12 cellular contexts compared by ENCODE assay signal in genomic region chr7:132251327-132251659, GRCh38.
DNase-seq lines count a peak whose midpoint lies in the region; ATAC-seq and FAIRE-seq lines count a peak whose summit lies in the region.
"Had no signal": no experiment of that assay in that cellular context is flagged by ENCODE, and none has a peak within 500 bp of the region (broad histone marks: within the 10 kb centered on the region; RNA-seq: fewer than 3 reads in every experiment).

No MANE protein-coding gene starts in this region.

- H3K9me3 ChIP-seq in esophagus (ENCODE audit: control insufficient read depth in 2 of 2, insufficient read depth in 1 of 2, low read depth in 1 of 2, low read length in 1 of 2) (no peaks in the 10 kb centered on the region), mucosa of rectum (ENCODE audit: control insufficient read depth in 2 of 2, low read length in 2 of 2) (no peaks in the 10 kb centered on the region)

- H3K4me1 ChIP-seq in esophagus (ENCODE audit: control insufficient read depth in 2 of 2, insufficient read depth in 2 of 2, low read length in 1 of 2) = peaks cover 2 to 16% of the 10 kb centered on the region in 2 donors
- peaks cover 17 to 31% of the 10 kb centered on the region in 2 donors for H3K4me1 ChIP-seq in mucosa of rectum (ENCODE audit: control insufficient read depth in 2 of 2, insufficient read depth in 2 of 2, low read length in 2 of 2)

- peak; percentile 77 for DNase-seq in COLO829 (ENCODE audit: low spot score)
- peak; percentile 64 for DNase-seq in NCI-H2171 treated with DMSO at 0.1 percent for 48 hours (lab: John Stamatoyannopoulos, UW)
- no peak for DNase-seq in activated T-cell treated with anti-CD3 and anti-CD28 coated beads, Interleukin-2, amount 50 U/mL, for 24 hours
- no peak for DNase-seq in activated T-cell treated with anti-CD3 and anti-CD28 coated beads, Interleukin-2, amount 50 U/mL, for 72 hours
- no peak for DNase-seq in RCC 7860 (ENCODE audit: low spot score)
- DNase-seq: activated naive CD4-positive, alpha-beta T cell treated with anti-CD3 and anti-CD28 coated beads, Interleukin-2, amount 50 U/mL, for 16 hours; CD4-positive, alpha-beta T cell; stimulated activated CD4-positive, alpha-beta T cell treated with anti-CD3 and anti-CD28 coated beads, Interleukin-1b, Interleukin-23, amount 100 ng/mL, for 48 hours had no signal

- no peaks in the 10 kb centered on the region for H3K36me3 Mint-ChIP-seq in activated T-cell treated with anti-CD3 and anti-CD28 coated beads, Interleukin-2, amount 50 U/mL, for 24 hours (ENCODE audit: low read depth)
- H3K36me3 Mint-ChIP-seq in activated T-cell treated with anti-CD3 and anti-CD28 coated beads, Interleukin-2, amount 50 U/mL, for 72 hours (ENCODE audit: insufficient read depth in 2 of 2) = no peaks in the 10 kb centered on the region

- H3K9ac ChIP-seq in mucosa of rectum (ENCODE audit: low read depth in 1 of 2, low read length in 2 of 2) = no peak overlapping the region

- H3K27me3 ChIP-seq in esophagus (ENCODE audit: control insufficient read depth in 1 of 2, insufficient read depth in 2 of 2, low read length in 2 of 2) (no peaks in the 10 kb centered on the region), mucosa of rectum (ENCODE audit: control insufficient read depth in 2 of 2, insufficient read depth in 2 of 2, low read length in 2 of 2) (no peaks in the 10 kb centered on the region)

- H3K27me3 Mint-ChIP-seq in activated T-cell treated with anti-CD3 and anti-CD28 coated beads, Interleukin-2, amount 50 U/mL, for 24 hours = peaks cover 32% of the 10 kb centered on the region
- peaks cover 7% of the 10 kb centered on the region for H3K27me3 Mint-ChIP-seq in activated T-cell treated with anti-CD3 and anti-CD28 coated beads, Interleukin-2, amount 50 U/mL, for 72 hours (ENCODE audit: low read depth)

- 16 to 18% methylated on average over 5 of the region's 5 CpGs for WGBS in esophagus, 2 donors

- H3K27ac ChIP-seq in esophagus (ENCODE audit: low read depth in 2 of 2, low read length in 1 of 2) = peak overlapping the region; percentile 74 to 75
- H3K27ac ChIP-seq in mucosa of rectum (ENCODE audit: low read depth in 2 of 2, low read length in 2 of 2) = peak overlapping the region; percentile 87 to 89
- H3K27ac ChIP-seq: HL-60 had no signal

- no peak overlapping the region for H3K4me3 Mint-ChIP-seq in activated T-cell treated with anti-CD3 and anti-CD28 coated beads, Interleukin-2, amount 50 U/mL, for 24 hours
- H3K4me3 Mint-ChIP-seq in activated T-cell treated with anti-CD3 and anti-CD28 coated beads, Interleukin-2, amount 50 U/mL, for 72 hours = no peak overlapping the region
- H3K4me3 Mint-ChIP-seq: CD4-positive, alpha-beta T cell had no signal

- H3K9me3 Mint-ChIP-seq in activated T-cell treated with anti-CD3 and anti-CD28 coated beads, Interleukin-2, amount 50 U/mL, for 24 hours = no peaks in the 10 kb centered on the region
- no peaks in the 10 kb centered on the region for H3K9me3 Mint-ChIP-seq in activated T-cell treated with anti-CD3 and anti-CD28 coated beads, Interleukin-2, amount 50 U/mL, for 72 hours
- H3K9me3 Mint-ChIP-seq: CD4-positive, alpha-beta T cell had no signal

- H3K4me3 ChIP-seq in esophagus (ENCODE audit: low read depth in 1 of 2, low read length in 2 of 2) (no peak overlapping the region), mucosa of rectum (ENCODE audit: low read length in 2 of 2) (peak overlapping the region in 1 of 2 donors; percentile 6)

- no peaks in the 10 kb centered on the region for H3K36me3 ChIP-seq in esophagus (ENCODE audit: control insufficient read depth in 2 of 2, insufficient read depth in 2 of 2, low read length in 1 of 2)
- H3K36me3 ChIP-seq in mucosa of rectum (ENCODE audit: control insufficient read depth in 2 of 2, insufficient read depth in 2 of 2, low read length in 2 of 2) = no peaks in the 10 kb centered on the region

- H3K4me1 Mint-ChIP-seq in activated T-cell treated with anti-CD3 and anti-CD28 coated beads, Interleukin-2, amount 50 U/mL, for 24 hours (ENCODE audit: low read depth) = no peaks in the 10 kb centered on the region
- H3K4me1 Mint-ChIP-seq in activated T-cell treated with anti-CD3 and anti-CD28 coated beads, Interleukin-2, amount 50 U/mL, for 72 hours (ENCODE audit: low read depth) = no peaks in the 10 kb centered on the region

- no peak for ATAC-seq in HG03442 (IDR thresholded peaks at IDR 0.05; ENCODE audit: unreplicated experiment)
- ATAC-seq in activated T-cell treated with anti-CD3 and anti-CD28 coated beads, Interleukin-2, amount 50 U/mL, for 72 hours (replicated peaks in 1 of 2) = no peak

- no peak overlapping the region for H3K27ac Mint-ChIP-seq in activated T-cell treated with anti-CD3 and anti-CD28 coated beads, Interleukin-2, amount 50 U/mL, for 24 hours
- H3K27ac Mint-ChIP-seq in activated T-cell treated with anti-CD3 and anti-CD28 coated beads, Interleukin-2, amount 50 U/mL, for 72 hours = no peak overlapping the region
- H3K27ac Mint-ChIP-seq: CD4-positive, alpha-beta T cell had no signal

- FAIRE-seq in RCC 7860 (lab: Jason Lieb, UNC) = no peak

Comparison
In these comparisons a context has a peak if more than half of its experiments do, and no peak if none do; other contexts are left out.
1. DNase-seq: peak in COLO829 (single experiment) and NCI-H2171 treated with DMSO at 0.1 percent for 48 hours (single experiment); none in activated T-cell treated with anti-CD3 and anti-CD28 coated beads, Interleukin-2, amount 50 U/mL, for 24 hours (single experiment), activated T-cell treated with anti-CD3 and anti-CD28 coated beads, Interleukin-2, amount 50 U/mL, for 72 hours (0 of 2) and RCC 7860 (single experiment).